7 cellular contexts compared by ENCODE assay signal in the genomic region with DNA sequence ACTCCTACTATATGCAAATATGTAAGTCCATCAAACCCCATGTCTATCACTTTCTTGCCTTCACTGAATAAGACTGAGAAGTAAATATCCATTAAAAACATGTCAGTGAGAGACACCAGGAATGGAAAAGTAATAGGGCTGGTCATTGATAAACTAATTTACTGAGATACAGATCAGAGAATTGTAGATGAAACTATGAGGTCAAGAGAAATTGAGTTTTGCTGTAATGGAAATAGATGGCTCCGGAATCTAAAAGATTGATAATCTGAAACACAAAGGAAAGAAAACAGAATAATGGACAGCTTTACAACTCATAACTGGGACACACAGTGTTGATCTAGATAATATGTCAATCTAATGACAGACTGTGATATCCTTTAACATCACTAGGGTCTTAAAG.
"Had no signal": no experiment of that assay in that cellular context is flagged by ENCODE, and none has a peak within 500 bp of the region (broad histone marks: within the 10 kb centered on the region; RNA-seq: fewer than 3 reads in every experiment).

No MANE protein-coding gene starts in this region.

- H3K4me3 Mint-ChIP-seq: IgD-negative memory B cell had no signal

- H3K27ac Mint-ChIP-seq: IgD-negative memory B cell had no signal

- ATAC-seq: HepG2, K562 had no signal

- H3K36me3 Mint-ChIP-seq: IgD-negative memory B cell had no signal

- H3K27ac ChIP-seq: HL-60 had no signal

- DNase-seq: IMR-90, KBM-7, KG1 had no signal

- H3K4me1 Mint-ChIP-seq: IgD-negative memory B cell had no signal

- H3K4me3 ChIP-seq: K562 had no signal

- H3K27me3 Mint-ChIP-seq: IgD-negative memory B cell had no signal
